In genomic region chr12:79690606-79691298, GRCh38 we compare ENCODE assay signal across 8 cellular contexts. TPM values are rescaled to one million over a fixed set of nuclear protein-coding genes. Genes with fewer than 3 reads are reported as not detected.
DNase-seq lines count a peak whose midpoint lies in the region; ATAC-seq and TF ChIP-seq lines count a peak whose summit lies in the region.

Gene PAWR (minus strand): TSS chr12:79690964. CDS start chr12:79690244, 720 bp downstream.

- H3K27ac ChIP-seq in heart right ventricle (peak within 1 kb of the TSS in 9 of 10 donors; percentile 53 to 80 (median 73)), parathyroid adenoma (peak within 1 kb of the TSS; percentile 93)

- no peaks in the 10 kb centered on the region for H3K9me3 ChIP-seq in heart right ventricle
- no peaks in the 10 kb centered on the region for H3K9me3 ChIP-seq in parathyroid adenoma (ENCODE audit: control insufficient read depth, low read length)

- DNase-seq in DMS53 (lab: John Stamatoyannopoulos, UW) (peak; percentile 98), NCI-H69 (lab: John Stamatoyannopoulos, UW) (peak; percentile 98), heart right ventricle (peak; percentile 48 to 53), NOMO-1 treated with dmso at 0.1 percent for 144 hours (lab: John Stamatoyannopoulos, UW; ENCODE audit: unreplicated experiment) (no peak)
- DNase-seq in activated naive CD4-positive, alpha-beta T cell treated with anti-CD3 and anti-CD28 coated beads, Interleukin-2, amount 50 U/mL, for 72 hours (ENCODE audit: low spot score in 2 of 2): peak; percentile 32 to 59

- peaks cover 0 to 45% (median 7%) of the 10 kb centered on the region in 7 donors for H3K27me3 ChIP-seq in heart right ventricle
- H3K27me3 ChIP-seq in parathyroid adenoma (ENCODE audit: control insufficient read depth, insufficient read depth, low read length): no peaks in the 10 kb centered on the region

- H3K9me3 Mint-ChIP-seq in activated naive CD4-positive, alpha-beta T cell treated with anti-CD3 and anti-CD28 coated beads, Interleukin-2, amount 50 U/mL, for 72 hours: no peaks in the 10 kb centered on the region

- H2AFZ ChIP-seq in parathyroid adenoma: peak within 1 kb of the TSS; percentile 92

- H3K4me2 ChIP-seq in parathyroid adenoma (ENCODE audit: low read length): peak within 1 kb of the TSS; percentile 91

- peak in 4 of 9 donors; percentile 12 to 44 (median 22) for TF ChIP-seq CTCF in heart right ventricle (IDR thresholded peaks at IDR 0.05)
- TF ChIP-seq CTCF in parathyroid adenoma (IDR thresholded peaks at IDR 0.05): peak; percentile 28

- no peak within 1 kb of the TSS for H3K27ac Mint-ChIP-seq in activated naive CD4-positive, alpha-beta T cell treated with anti-CD3 and anti-CD28 coated beads, Interleukin-2, amount 50 U/mL, for 72 hours

- intact Hi-C loops in heart right ventricle (cut with DNase I): loop anchor here in 2 of 10 donors (10.0 kb wide), 2 partner anchors 244 to 494 kb away; partner anchors contain the start of gene PPP1R12A (in 1 of the 2)

- WGBS in heart right ventricle, 2 donors: 0 to 1% methylated on average over 79 to 93 of the region's 94 CpGs

- H3K4me3 ChIP-seq in heart right ventricle (peak within 1 kb of the TSS; percentile 68 to 92 (median 86)), parathyroid adenoma (ENCODE audit: low read depth, low read length) (peak within 1 kb of the TSS; percentile 92)

- peak; percentile 59 for ATAC-seq in GM19452 (IDR thresholded peaks at IDR 0.05; ENCODE audit: unreplicated experiment)
- ATAC-seq in HG03469 (IDR thresholded peaks at IDR 0.05; ENCODE audit: unreplicated experiment): peak; percentile 37
- peak; percentile 61 to 73 for ATAC-seq in activated naive CD4-positive, alpha-beta T cell treated with anti-CD3 and anti-CD28 coated beads, Interleukin-2, amount 50 U/mL, for 72 hours
- peak; percentile 78 to 85 (median 81) for ATAC-seq in heart right ventricle

- peak within 1 kb of the TSS; percentile 82 for H3K9ac ChIP-seq in parathyroid adenoma

- peaks cover 24% of the 10 kb centered on the region for H3K79me2 ChIP-seq in parathyroid adenoma

- H3K36me3 ChIP-seq in heart right ventricle: no peaks in the 10 kb centered on the region
- no peaks in the 10 kb centered on the region for H3K36me3 ChIP-seq in parathyroid adenoma (ENCODE audit: control insufficient read depth, insufficient read depth, low read length)

- H3K36me3 Mint-ChIP-seq in activated naive CD4-positive, alpha-beta T cell treated with anti-CD3 and anti-CD28 coated beads, Interleukin-2, amount 50 U/mL, for 72 hours: peaks cover 0 to 4% of the 10 kb centered on the region in 2 donors

- H3K4me1 ChIP-seq in heart right ventricle (peaks cover 0 to 31% (median 8%) of the 10 kb centered on the region in 9 donors), parathyroid adenoma (peaks cover 19% of the 10 kb centered on the region)

RNA-seq across cellular contexts. Expression of gene PAWR, which starts in this region (rescaled TPM):
- 10 to 100 TPM in 1 of 2 donors, 1 to 10 TPM in 1; 8.4 to 12.0 TPM for total RNA-seq in activated naive CD4-positive, alpha-beta T cell treated with anti-CD3 and anti-CD28 coated beads, Interleukin-2, amount 50 U/mL, for 72 hours
- 10 to 100 TPM in 5 of 10 donors, 1 to 10 TPM in 5; 3.5 to 16.6 (median 10.2) TPM for total RNA-seq in heart right ventricle
- 10 to 100 TPM in 1 of 2 donors, 1 to 10 TPM in 1; 3.0 to 11.6 TPM for polyA plus RNA-seq in heart right ventricle
